In genomic region chr12:121439715-121440114, GRCh38 we compare ENCODE assay signal across 16 cellular contexts. TPM values are rescaled to one million over a fixed set of nuclear protein-coding genes. Genes with fewer than 3 reads are reported as not detected.
DNase-seq lines count a peak whose midpoint lies in the region; TF ChIP-seq lines count a peak whose summit lies in the region.
"Had no signal": no experiment of that assay in that cellular context is flagged by ENCODE, and none has a peak within 500 bp of the region (broad histone marks: within the 10 kb centered on the region; RNA-seq: fewer than 3 reads in every experiment).

No MANE protein-coding gene starts in this region.

- H3K79me2 ChIP-seq in osteoblast (ENCODE audit: insufficient read depth, low read length), result no peaks in the 10 kb centered on the region

- TF ChIP-seq CTCF in GM13977 (IDR thresholded peaks at IDR 0.05; ENCODE audit: extremely low read depth, insufficient read depth, missing control alignments) (no peak), osteoblast (IDR thresholded peaks at IDR 0.05; ENCODE audit: extremely low read depth, low read depth, low read length) (no peak), WERI-Rb-1 (IDR thresholded peaks at IDR 0.05; ENCODE audit: low read depth, low read length) (no peak)

- no peak overlapping the region for H3K4me2 ChIP-seq in osteoblast (ENCODE audit: insufficient read depth, low read length)

- no peaks in the 10 kb centered on the region for H3K4me1 ChIP-seq in osteoblast (ENCODE audit: insufficient read depth, low read length)

- H3K9me3 ChIP-seq in osteoblast (ENCODE audit: low read depth, low read length), result no peaks in the 10 kb centered on the region
- H3K9me3 ChIP-seq in WERI-Rb-1 (ENCODE audit: severe bottlenecking), result peaks cover 2% of the 10 kb centered on the region

- H4K20me1 ChIP-seq in osteoblast (ENCODE audit: insufficient read depth, low read length), result no peaks in the 10 kb centered on the region

- H3K27me3 ChIP-seq in osteoblast (ENCODE audit: insufficient read depth, low read length) (no peaks in the 10 kb centered on the region), WERI-Rb-1 (ENCODE audit: insufficient read depth, low read depth, severe bottlenecking) (no peaks in the 10 kb centered on the region)

- no peak overlapping the region for H2AFZ ChIP-seq in osteoblast (ENCODE audit: low read length)

- H3K36me3 ChIP-seq in osteoblast (ENCODE audit: insufficient read depth, low read length) (peaks cover 28% of the 10 kb centered on the region), WERI-Rb-1 (peaks cover 55% of the 10 kb centered on the region)

- in situ Hi-C loops in G401 (cut with HindIII; ENCODE audit: low sequenced_read_pairs) (no loop called here), GM13977 (cut with MboI; ENCODE audit: low pct_unique_long_range_greater_than_20kb, low sequenced_read_pairs, unreplicated experiment) (loop anchor here (10.0 to 25.0 kb wide), 2 partner anchors 95 to 377 kb away; no protein-coding TSS in a partner anchor)

- DNase-seq in G401 (ENCODE audit: low spot score) (peak; percentile 22), GM13977 (ENCODE audit: low spot score) (peak; percentile 20), osteoblast (ENCODE audit: insufficient read length, low spot score, missing footprints) (peak; percentile 62), WERI-Rb-1 (no peak), DMS 273 (lab: John Stamatoyannopoulos, UW; ENCODE audit: unreplicated experiment) (no peak)
- no peak for DNase-seq in stimulated activated CD4-positive, alpha-beta T cell treated with anti-CD3 and anti-CD28 coated beads, Interleukin-4, amount 100 ng/mL, for 1 hour
- DNase-seq: CD8-positive, alpha-beta memory T cell; DMS79 treated with DMSO at 0.1 percent for 48 hours; H9; KBM-7; NCI-H1417 treated with DMSO at 0.1 percent for 48 hours; NCI-H187 treated with DMSO at 0.1 percent for 48 hours; NCI-H226; NCI-H524; SHP77 had no signal

- H3K27ac ChIP-seq in cingulate gyrus (ENCODE audit: low read depth, low read length), result peak overlapping the region; percentile 47
- no peak overlapping the region for H3K27ac ChIP-seq in osteoblast (ENCODE audit: low read depth, low read length)
- no peak overlapping the region for H3K27ac ChIP-seq in WERI-Rb-1

- no peak overlapping the region for H3K4me3 ChIP-seq in osteoblast (ENCODE audit: insufficient read depth, low read length)
- no peak overlapping the region for H3K4me3 ChIP-seq in WERI-Rb-1 (ENCODE audit: low read depth, low read length)

RNA-seq across cellular contexts. Expression of gene RNF34, which starts 39.8 kb away (rescaled TPM):
- total RNA-seq in G401 (2014; rRNA removed; shearing (Covaris generic)), result 39.0 and 43.8 TPM in 2 replicates
- total RNA-seq in osteoblast, result 41.6 and 46.6 TPM in 2 replicates

Comparison
In these comparisons a context has a peak if more than half of its experiments do, and no peak if none do; other contexts are left out.
1. DNase-seq: peak in G401 (single experiment), GM13977 (single experiment) and osteoblast (single experiment); none in WERI-Rb-1 (single experiment), DMS 273 (single experiment) and stimulated activated CD4-positive, alpha-beta T cell treated with anti-CD3 and anti-CD28 coated beads, Interleukin-4, amount 100 ng/mL, for 1 hour (single experiment).